In the genomic region with DNA sequence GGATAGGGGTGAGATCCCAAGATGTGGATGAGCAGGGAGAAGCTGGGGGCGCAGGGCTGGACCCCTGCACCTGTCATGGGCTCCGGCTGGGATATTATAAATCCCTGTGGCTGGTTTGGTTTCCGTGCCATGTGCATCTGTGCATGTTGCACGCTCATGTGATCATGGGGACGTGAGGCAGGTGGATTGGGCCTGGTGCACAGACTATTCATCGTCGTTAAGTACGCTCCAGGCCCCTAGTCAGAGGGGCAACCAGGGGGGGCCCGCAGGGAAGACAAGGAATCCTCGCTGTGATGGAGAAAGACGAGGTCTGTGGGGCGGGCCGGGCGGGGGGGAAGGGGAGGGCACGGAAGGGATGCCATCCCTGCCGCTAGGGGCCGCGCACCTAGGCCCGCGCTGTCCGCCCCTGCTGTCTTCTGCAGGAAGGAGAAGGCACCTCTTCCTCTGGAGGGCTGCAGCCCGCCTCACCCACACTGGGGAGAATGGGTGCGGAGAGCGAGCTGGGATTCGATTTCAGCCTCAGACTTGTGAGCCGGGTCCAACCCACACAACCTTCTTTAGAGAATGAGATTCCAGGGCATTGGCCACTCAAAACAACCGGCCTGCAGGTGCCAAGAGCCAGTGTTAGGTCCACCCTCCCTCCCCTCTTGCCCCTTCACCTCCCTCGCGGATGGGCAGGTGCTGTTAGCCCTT, we compare ENCODE assay signal across 8 cellular contexts. TPM values are rescaled to one million over a fixed set of nuclear protein-coding genes. Genes with fewer than 3 reads are reported as not detected.
DNase-seq lines count a peak whose midpoint lies in the region; ATAC-seq and TF ChIP-seq lines count a peak whose summit lies in the region.

No MANE protein-coding gene starts in this region.

- H3K4me3 Mint-ChIP-seq in activated naive CD8-positive, alpha-beta T cell, result peak overlapping the region; percentile 92

- TF ChIP-seq CTCF in BJ (IDR thresholded peaks at IDR 0.05; ENCODE audit: insufficient read depth, low read depth, low read length), result peak; percentile 24; the same call in 1 of the 2 replicates
- TF ChIP-seq CTCF in IMR-90 (conservative IDR thresholded peaks at IDR 0.05; ENCODE audit: low read depth, low read length), result no peak
- no peak for TF ChIP-seq CTCF in upper lobe of right lung (IDR thresholded peaks at IDR 0.05)

- no peak overlapping the region for H3K4ac ChIP-seq in IMR-90 (ENCODE audit: low read depth, low read length)

- H3K9me3 ChIP-seq in IMR-90 (ENCODE audit: control insufficient read depth, insufficient read depth, low read length) (no peaks in the 10 kb centered on the region), upper lobe of right lung (no peaks in the 10 kb centered on the region)

- H3K4me2 ChIP-seq in IMR-90 (ENCODE audit: low read depth, low read length), result peak overlapping the region; percentile 81

- peaks cover 5% of the 10 kb centered on the region for H3K36me3 Mint-ChIP-seq in activated naive CD8-positive, alpha-beta T cell

- H3K4me3 ChIP-seq in BJ (ENCODE audit: low read depth, low read length) (peak overlapping the region; percentile 41), IMR-90 (ENCODE audit: insufficient read depth, low read depth, low read length) (peak overlapping the region; percentile 54; the same call in 1 of the 2 replicates), upper lobe of right lung (peak overlapping the region; percentile 42)

- dilution Hi-C loops in IMR-90 (cut with HindIII; ENCODE audit: low sequenced_read_pairs, unreplicated experiment), result no loop called here

- no peak overlapping the region for H2AK9ac ChIP-seq in IMR-90 (replicated peaks; ENCODE audit: low read depth, low read length, poor library complexity)

- no peak overlapping the region for H2BK15ac ChIP-seq in IMR-90 (ENCODE audit: low read depth, low read length)

- no peak overlapping the region for H2BK20ac ChIP-seq in IMR-90 (ENCODE audit: low read depth, low read length)

- no peak for TF ChIP-seq RAD21 in IMR-90 (IDR thresholded peaks at IDR 0.05; ENCODE audit: low read length)

- no peak overlapping the region for H3K14ac ChIP-seq in IMR-90 (replicated peaks; ENCODE audit: low read depth, low read length)

- peak overlapping the region; percentile 96 for H3K27ac Mint-ChIP-seq in activated naive CD8-positive, alpha-beta T cell

- in situ Hi-C loops in IMR-90 (cut with MboI; ENCODE audit: low sequenced_read_pairs), result no loop called here

- intact Hi-C loops in IMR-90 (cut with micrococcal nuclease) (loop anchor here (5.0 kb wide), 1 partner anchor 64 kb away; no protein-coding TSS in a partner anchor), upper lobe of right lung (cut with DNase I) (no loop called here)

- H3K27me3 ChIP-seq in BJ (ENCODE audit: control insufficient read depth, insufficient read depth, low read length), result no peaks in the 10 kb centered on the region
- H3K27me3 ChIP-seq in IMR-90 (ENCODE audit: control insufficient read depth, insufficient read depth, low read length), result peaks cover 10% of the 10 kb centered on the region
- H3K27me3 ChIP-seq in upper lobe of right lung, result no peaks in the 10 kb centered on the region

- H3K4me1 ChIP-seq in IMR-90 (ENCODE audit: control insufficient read depth, insufficient read depth, low read length) (peaks cover 4% of the 10 kb centered on the region), upper lobe of right lung (peaks cover 23% of the 10 kb centered on the region)

- no peaks in the 10 kb centered on the region for H3K9me3 Mint-ChIP-seq in activated naive CD8-positive, alpha-beta T cell (ENCODE audit: low read depth)

- ATAC-seq in IMR-90 (ENCODE audit: low read depth) (no peak), upper lobe of right lung (no peak), GM18867 (IDR thresholded peaks at IDR 0.05; ENCODE audit: unreplicated experiment) (no peak)

- no peak overlapping the region for H2BK120ac ChIP-seq in IMR-90 (ENCODE audit: low read depth, low read length)

- CTCF ChIA-PET in BJ (lab: Yijun Ruan, JAX), result no interaction called here
- CTCF ChIA-PET in IMR-90 (lab: Yijun Ruan, JAX), result no interaction called here

- no peak overlapping the region for H3K23ac ChIP-seq in IMR-90 (ENCODE audit: low read depth, low read length)

- peak overlapping the region; percentile 92 for H2AFZ ChIP-seq in IMR-90 (replicated peaks; ENCODE audit: low read length, poor library complexity)

- no CpG with 5 or more reads among the region's 29 CpGs for WGBS in IMR-90 (ENCODE audit: extremely low coverage in 2 of 2, insufficient read length in 1 of 2), 2 experiments

- H3K9ac ChIP-seq in IMR-90 (ENCODE audit: low read depth, low read length), result peak overlapping the region; percentile 87; the same call in 1 of the 2 replicates

- H3K4me1 Mint-ChIP-seq in activated naive CD8-positive, alpha-beta T cell (ENCODE audit: low read depth), result peaks cover 15% of the 10 kb centered on the region

- no peak overlapping the region for H2BK5ac ChIP-seq in IMR-90 (ENCODE audit: low read depth, low read length, poor library complexity, severe bottlenecking)

- H3K18ac ChIP-seq in IMR-90 (ENCODE audit: low read depth, low read length), result no peak overlapping the region

- H3K27me3 Mint-ChIP-seq in activated naive CD8-positive, alpha-beta T cell, result no peaks in the 10 kb centered on the region

- no peak overlapping the region; the same call in 1 of the 2 replicates for H3K27ac ChIP-seq in IMR-90 (ENCODE audit: insufficient read depth, low read length)
- no peak overlapping the region for H3K27ac ChIP-seq in upper lobe of right lung

- peaks cover 4% of the 10 kb centered on the region; the same call in 1 of the 2 replicates for H3K9me1 ChIP-seq in IMR-90 (ENCODE audit: insufficient read depth, low read length)

- DNase-seq in BJ (ENCODE audit: low read depth), result no peak
- DNase-seq in IMR-90, result no peak
- DNase-seq in islet precursor cell, result peak; percentile 76
- peak; percentile 51 for DNase-seq in upper lobe of right lung
- no peak for DNase-seq in activated CD4-positive, CD25-positive, alpha-beta regulatory T cell treated with anti-CD3 and anti-CD28 coated beads, Interleukin-2, amount 50 U/mL, for 72 hours
- DNase-seq in cerebellar nuclear complex (lab: John Stamatoyannopoulos, UW), result no peak

- peaks cover 4 to 18% of the 10 kb centered on the region in 2 experiments; a peak in 3 of 4 replicates for H3K79me1 ChIP-seq in IMR-90 (ENCODE audit: low read depth in 1 of 2, low read length in 2 of 2)

- H4K91ac ChIP-seq in IMR-90 (ENCODE audit: insufficient read depth, low read depth, low read length), result no peak overlapping the region

- no peaks in the 10 kb centered on the region for H3K36me3 ChIP-seq in BJ (ENCODE audit: control insufficient read depth, insufficient read depth, low read length)
- H3K36me3 ChIP-seq in IMR-90 (ENCODE audit: control insufficient read depth, insufficient read depth, low read length), result no peaks in the 10 kb centered on the region; the same call in 1 of the 2 replicates
- H3K36me3 ChIP-seq in upper lobe of right lung, result no peaks in the 10 kb centered on the region

- H4K5ac ChIP-seq in IMR-90 (ENCODE audit: low read depth, low read length), result no peak overlapping the region

- no peak overlapping the region for H3K56ac ChIP-seq in IMR-90 (ENCODE audit: extremely low read depth, insufficient read depth, low read length)

- POLR2A ChIA-PET in BJ (lab: Charles Lee) (no interaction called here), IMR-90 (lab: Charles Lee; ENCODE audit: unreplicated experiment) (no interaction called here)

- peak overlapping the region in 1 of 2 experiments; percentile 66; a peak in 1 of 4 replicates for H4K8ac ChIP-seq in IMR-90 (ENCODE audit: low read depth in 2 of 2, low read length in 2 of 2)

- BruUV-seq in IMR-90 (replicated peaks; lab: Mats Ljungman, UMichigan), result no TSS peak

- H2AK5ac ChIP-seq in IMR-90 (ENCODE audit: low read depth, low read length), result no peak overlapping the region

- no peak for TF ChIP-seq POLR2A in IMR-90 (IDR thresholded peaks at IDR 0.05; ENCODE audit: low read depth, low read length)

- no peaks in the 10 kb centered on the region for H4K20me1 ChIP-seq in IMR-90 (ENCODE audit: insufficient read depth, low read length)

TF ChIP-seq in IMR-90, 13 proteins besides CTCF, POLR2A, EP300 and RAD21:
- TF ChIP-seq CEBPB (IDR thresholded peaks at IDR 0.05; ENCODE audit: low read depth, low read length), result no peak
- TF ChIP-seq FOS (IDR thresholded peaks at IDR 0.05; ENCODE audit: low read depth, low read length), result no peak
- TF ChIP-seq CHD1 (IDR thresholded peaks at IDR 0.05; ENCODE audit: low read depth, low read length), result no peak
- TF ChIP-seq RFX5 (IDR thresholded peaks at IDR 0.05; ENCODE audit: low read depth, low read length), result no peak
- TF ChIP-seq, protein P1, sequence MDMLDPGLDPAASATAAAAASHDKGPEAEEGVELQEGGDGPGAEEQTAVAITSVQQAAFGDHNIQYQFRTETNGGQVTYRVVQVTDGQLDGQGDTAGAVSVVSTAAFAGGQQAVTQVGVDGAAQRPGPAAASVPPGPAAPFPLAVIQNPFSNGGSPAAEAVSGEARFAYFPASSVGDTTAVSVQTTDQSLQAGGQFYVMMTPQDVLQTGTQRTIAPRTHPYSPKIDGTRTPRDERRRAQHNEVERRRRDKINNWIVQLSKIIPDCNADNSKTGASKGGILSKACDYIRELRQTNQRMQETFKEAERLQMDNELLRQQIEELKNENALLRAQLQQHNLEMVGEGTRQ (IDR thresholded peaks at IDR 0.05; ENCODE audit: low read depth, low read length), result no peak
- no peak for TF ChIP-seq MAFK (IDR thresholded peaks at IDR 0.05; ENCODE audit: low read depth, low read length)
- no peak for TF ChIP-seq RCOR1 (IDR thresholded peaks at IDR 0.05; ENCODE audit: insufficient replicate concordance, low read length)
- TF ChIP-seq MAZ (IDR thresholded peaks at IDR 0.05; ENCODE audit: borderline replicate concordance, low read depth, low read length), result no peak
- no peak for TF ChIP-seq BHLHE40 (IDR thresholded peaks at IDR 0.05; ENCODE audit: low read depth, low read length)
- TF ChIP-seq MXI1 (IDR thresholded peaks at IDR 0.05; ENCODE audit: borderline replicate concordance, low read depth, low read length), result no peak
- TF ChIP-seq SMC3 (IDR thresholded peaks at IDR 0.05; ENCODE audit: low read depth, low read length), result no peak

RNA-seq across cellular contexts. Expression of gene LRP8, which starts 0.8 kb away (rescaled TPM):
- polyA plus RNA-seq in BJ (2011; rRNA removed) (10.5 and 18.2 TPM in 2 replicates), IMR-90 (2012; rRNA removed) (12.1 and 12.6 TPM in 2 replicates)
- 16.7 and 21.6 TPM in 2 replicates for polyA minus RNA-seq in BJ (2011; rRNA and poly(A)+ RNA removed)
- total RNA-seq in IMR-90 (2012; rRNA removed) (11.1 and 12.0 TPM in 2 replicates), upper lobe of right lung (11.6 TPM)
- polyA plus RNA-seq in IMR-90 (2012; cell fraction: cytosol; rRNA removed), result 5.9 and 7.7 TPM in 2 replicates
- 40.5 and 54.0 TPM in 2 replicates for polyA plus RNA-seq in IMR-90 (2012; cell fraction: nucleus; rRNA removed; ENCODE audit: low replicate concordance)

Comparison
In these comparisons a context has a peak if more than half of its experiments do, and no peak if none do; other contexts are left out.
1. DNase-seq: peak in islet precursor cell (single experiment) and upper lobe of right lung (single experiment); none in BJ (single experiment), IMR-90 (single experiment), activated CD4-positive, CD25-positive, alpha-beta regulatory T cell treated with anti-CD3 and anti-CD28 coated beads, Interleukin-2, amount 50 U/mL, for 72 hours (single experiment) and cerebellar nuclear complex (0 of 2).
2. Peak in every context shown above with its lines, with median percentiles within 50 percentile points of each other: H3K4me3 ChIP-seq.